ENCODE assay signal across 2 cellular contexts in the genomic region with DNA sequence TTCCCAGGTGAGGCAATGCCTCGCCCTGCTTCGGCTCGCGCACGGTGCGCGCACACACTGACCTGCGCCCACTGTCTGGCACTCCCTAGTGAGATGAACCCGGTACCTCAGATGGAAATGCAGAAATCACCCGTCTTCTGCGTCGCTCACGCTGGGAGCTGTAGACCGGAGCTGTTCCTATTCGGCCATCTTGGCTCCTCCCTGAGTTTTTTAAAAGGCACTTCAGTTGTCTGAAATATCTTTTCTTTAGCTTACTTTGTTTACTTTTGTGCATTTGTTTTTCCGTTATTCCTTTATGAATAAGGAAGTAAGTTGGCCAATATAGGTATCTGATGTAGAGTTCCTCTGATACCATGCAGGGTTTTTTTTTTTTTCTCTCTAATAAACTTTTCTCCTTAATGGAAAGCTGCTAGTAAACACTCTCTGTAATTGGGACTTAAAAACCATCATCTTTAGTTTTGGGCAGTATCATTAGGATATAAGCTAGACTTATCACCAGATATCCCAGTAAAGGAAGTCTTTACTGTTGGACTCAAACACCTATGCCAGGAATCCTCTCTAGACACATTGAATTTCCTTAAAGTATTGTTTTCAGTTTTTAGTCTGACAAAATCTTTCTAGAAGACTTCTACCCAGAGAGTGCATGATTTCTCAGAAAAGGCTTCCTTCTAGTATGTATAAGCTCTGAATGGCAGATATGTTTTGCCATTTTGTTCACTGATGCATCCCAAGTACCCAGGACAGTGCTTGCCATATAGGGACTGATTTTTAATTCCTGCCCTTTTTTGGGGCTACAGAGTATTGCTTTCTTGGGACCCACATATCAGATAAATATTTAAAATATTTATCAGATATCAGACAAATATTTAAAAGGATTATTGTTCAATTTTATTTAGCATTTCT.
TF ChIP-seq lines count a peak whose summit lies in the region.

No MANE protein-coding gene starts in this region.

TF ChIP-seq in A549, 52 proteins besides CTCF, POLR2A, EP300 and RAD21:
- TF ChIP-seq, protein P1, sequence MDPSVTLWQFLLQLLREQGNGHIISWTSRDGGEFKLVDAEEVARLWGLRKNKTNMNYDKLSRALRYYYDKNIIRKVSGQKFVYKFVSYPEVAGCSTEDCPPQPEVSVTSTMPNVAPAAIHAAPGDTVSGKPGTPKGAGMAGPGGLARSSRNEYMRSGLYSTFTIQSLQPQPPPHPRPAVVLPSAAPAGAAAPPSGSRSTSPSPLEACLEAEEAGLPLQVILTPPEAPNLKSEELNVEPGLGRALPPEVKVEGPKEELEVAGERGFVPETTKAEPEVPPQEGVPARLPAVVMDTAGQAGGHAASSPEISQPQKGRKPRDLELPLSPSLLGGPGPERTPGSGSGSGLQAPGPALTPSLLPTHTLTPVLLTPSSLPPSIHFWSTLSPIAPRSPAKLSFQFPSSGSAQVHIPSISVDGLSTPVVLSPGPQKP (IDR thresholded peaks at IDR 0.05; ENCODE audit: low read depth, low read length), result no peak
- no peak for TF ChIP-seq EHMT2 (IDR thresholded peaks at IDR 0.05; ENCODE audit: low read depth)
- no peak for TF ChIP-seq ZC3H11A (IDR thresholded peaks at IDR 0.05)
- no peak for TF ChIP-seq SREBF2 (IDR thresholded peaks at IDR 0.05)
- TF ChIP-seq FOSL2 (IDR thresholded peaks at IDR 0.05), result no peak
- no peak for TF ChIP-seq FOSL2 (CRISPR knock-in tag; IDR thresholded peaks at IDR 0.05)
- TF ChIP-seq, protein P2, sequence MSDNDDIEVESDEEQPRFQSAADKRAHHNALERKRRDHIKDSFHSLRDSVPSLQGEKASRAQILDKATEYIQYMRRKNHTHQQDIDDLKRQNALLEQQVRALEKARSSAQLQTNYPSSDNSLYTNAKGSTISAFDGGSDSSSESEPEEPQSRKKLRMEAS (IDR thresholded peaks at IDR 0.05), result no peak
TF ChIP-seq in A549: peak in this region for 0.

TF ChIP-seq in GM12878, 131 proteins besides CTCF, POLR2A, EP300 and RAD21:
- 0 out of 2 replicates have a peak, but pooled peaks have one; percentile 24 for TF ChIP-seq ZNF384 (IDR thresholded peaks at IDR 0.05; ENCODE audit: borderline replicate concordance, low read depth, low read length)
- TF ChIP-seq, protein P3, sequence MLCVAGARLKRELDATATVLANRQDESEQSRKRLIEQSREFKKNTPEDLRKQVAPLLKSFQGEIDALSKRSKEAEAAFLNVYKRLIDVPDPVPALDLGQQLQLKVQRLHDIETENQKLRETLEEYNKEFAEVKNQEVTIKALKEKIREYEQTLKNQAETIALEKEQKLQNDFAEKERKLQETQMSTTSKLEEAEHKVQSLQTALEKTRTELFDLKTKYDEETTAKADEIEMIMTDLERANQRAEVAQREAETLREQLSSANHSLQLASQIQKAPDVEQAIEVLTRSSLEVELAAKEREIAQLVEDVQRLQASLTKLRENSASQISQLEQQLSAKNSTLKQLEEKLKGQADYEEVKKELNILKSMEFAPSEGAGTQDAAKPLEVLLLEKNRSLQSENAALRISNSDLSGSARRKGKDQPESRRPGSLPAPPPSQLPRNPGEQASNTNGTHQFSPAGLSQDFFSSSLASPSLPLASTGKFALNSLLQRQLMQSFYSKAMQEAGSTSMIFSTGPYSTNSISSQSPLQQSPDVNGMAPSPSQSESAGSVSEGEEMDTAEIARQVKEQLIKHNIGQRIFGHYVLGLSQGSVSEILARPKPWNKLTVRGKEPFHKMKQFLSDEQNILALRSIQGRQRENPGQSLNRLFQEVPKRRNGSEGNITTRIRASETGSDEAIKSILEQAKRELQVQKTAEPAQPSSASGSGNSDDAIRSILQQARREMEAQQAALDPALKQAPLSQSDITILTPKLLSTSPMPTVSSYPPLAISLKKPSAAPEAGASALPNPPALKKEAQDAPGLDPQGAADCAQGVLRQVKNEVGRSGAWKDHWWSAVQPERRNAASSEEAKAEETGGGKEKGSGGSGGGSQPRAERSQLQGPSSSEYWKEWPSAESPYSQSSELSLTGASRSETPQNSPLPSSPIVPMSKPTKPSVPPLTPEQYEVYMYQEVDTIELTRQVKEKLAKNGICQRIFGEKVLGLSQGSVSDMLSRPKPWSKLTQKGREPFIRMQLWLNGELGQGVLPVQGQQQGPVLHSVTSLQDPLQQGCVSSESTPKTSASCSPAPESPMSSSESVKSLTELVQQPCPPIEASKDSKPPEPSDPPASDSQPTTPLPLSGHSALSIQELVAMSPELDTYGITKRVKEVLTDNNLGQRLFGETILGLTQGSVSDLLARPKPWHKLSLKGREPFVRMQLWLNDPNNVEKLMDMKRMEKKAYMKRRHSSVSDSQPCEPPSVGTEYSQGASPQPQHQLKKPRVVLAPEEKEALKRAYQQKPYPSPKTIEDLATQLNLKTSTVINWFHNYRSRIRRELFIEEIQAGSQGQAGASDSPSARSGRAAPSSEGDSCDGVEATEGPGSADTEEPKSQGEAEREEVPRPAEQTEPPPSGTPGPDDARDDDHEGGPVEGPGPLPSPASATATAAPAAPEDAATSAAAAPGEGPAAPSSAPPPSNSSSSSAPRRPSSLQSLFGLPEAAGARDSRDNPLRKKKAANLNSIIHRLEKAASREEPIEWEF (IDR thresholded peaks at IDR 0.05; ENCODE audit: insufficient replicate concordance, low read depth, low read length), result no peak
